Comparison of ENCODE assay signal across 8 cellular contexts in the genomic region with DNA sequence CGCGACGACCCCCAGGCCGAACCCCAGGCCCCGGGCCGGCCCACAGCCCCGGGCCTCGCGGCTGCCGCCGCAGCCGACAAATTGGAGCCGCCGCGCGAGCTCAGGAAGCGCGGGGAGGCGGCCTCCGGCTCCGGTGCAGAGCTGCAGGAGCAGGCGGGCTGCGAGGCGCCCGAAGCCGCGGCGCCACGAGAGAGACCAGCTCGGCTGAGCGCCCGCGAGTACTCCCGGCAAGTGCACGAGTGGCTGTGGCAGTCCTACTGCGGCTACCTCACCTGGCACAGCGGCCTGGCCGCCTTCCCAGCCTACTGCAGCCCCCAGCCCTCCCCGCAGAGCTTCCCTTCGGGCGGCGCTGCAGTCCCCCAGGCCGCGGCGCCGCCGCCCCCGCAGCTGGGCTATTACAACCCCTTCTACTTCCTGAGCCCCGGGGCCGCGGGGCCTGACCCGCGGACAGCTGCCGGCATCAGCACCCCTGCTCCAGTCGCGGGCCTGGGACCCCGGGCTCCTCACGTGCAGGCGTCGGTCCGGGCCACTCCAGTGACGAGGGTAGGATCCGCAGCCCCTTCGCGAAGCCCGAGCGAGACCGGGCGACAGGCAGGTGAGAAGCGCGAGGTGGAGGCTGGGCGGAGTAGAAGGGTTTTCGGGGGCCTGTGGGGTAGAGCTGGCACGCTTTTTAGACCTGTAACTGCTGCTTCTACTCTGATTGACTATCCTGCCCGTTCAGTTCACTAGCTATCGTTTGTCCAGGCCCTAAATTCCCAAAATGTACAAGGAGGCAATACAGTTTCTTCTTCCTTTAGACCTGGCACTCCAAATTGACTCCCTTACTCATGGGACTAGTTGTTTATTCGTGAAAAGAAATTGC. TPM values are rescaled to one million over a fixed set of nuclear protein-coding genes. Genes with fewer than 3 reads are reported as not detected.
DNase-seq lines count a peak whose midpoint lies in the region; ATAC-seq and TF ChIP-seq lines count a peak whose summit lies in the region.

No MANE protein-coding gene starts in this region.

- H3K27ac ChIP-seq in endodermal cell (ENCODE audit: low read depth, low read length) = peak overlapping the region; percentile 62

- peaks cover 11% of the 10 kb centered on the region for H3K36me3 Mint-ChIP-seq in endodermal cell (ENCODE audit: low read depth)
- H3K36me3 Mint-ChIP-seq in stimulated activated naive CD8-positive, alpha-beta T cell treated with anti-CD3 and anti-CD28 coated beads, Interleukin-15, Interleukin-2, amounts not matched to agents 100 ng/mL and 50 ng/mL, for 24 hours (ENCODE audit: low read depth) = peaks cover 4% of the 10 kb centered on the region

- H3K9me3 ChIP-seq in endodermal cell (ENCODE audit: control insufficient read depth, low read length) = no peaks in the 10 kb centered on the region
- H3K9me3 ChIP-seq in mononuclear cell (ENCODE audit: low read depth, low read length) = no peaks in the 10 kb centered on the region

- no peaks in the 10 kb centered on the region for H3K4me1 ChIP-seq in endodermal cell (ENCODE audit: control insufficient read depth, insufficient read depth, low read length)
- peaks cover 37% of the 10 kb centered on the region for H3K4me1 ChIP-seq in mononuclear cell (ENCODE audit: insufficient read depth, low read length)

- ATAC-seq in HG02798 (IDR thresholded peaks at IDR 0.05; ENCODE audit: poor library complexity, unreplicated experiment) = peak; percentile 58

- H3K36me3 ChIP-seq in endodermal cell (ENCODE audit: control insufficient read depth, insufficient read depth, low read length) = peaks cover 29% of the 10 kb centered on the region

- H3K27me3 Mint-ChIP-seq in endodermal cell (ENCODE audit: insufficient read depth) = no peaks in the 10 kb centered on the region
- H3K27me3 Mint-ChIP-seq in stimulated activated naive CD8-positive, alpha-beta T cell treated with anti-CD3 and anti-CD28 coated beads, Interleukin-15, Interleukin-2, amounts not matched to agents 100 ng/mL and 50 ng/mL, for 24 hours = no peaks in the 10 kb centered on the region

- peak overlapping the region; percentile 80 for H3K27ac Mint-ChIP-seq in endodermal cell
- peak overlapping the region; percentile 79 for H3K27ac Mint-ChIP-seq in stimulated activated naive CD8-positive, alpha-beta T cell treated with anti-CD3 and anti-CD28 coated beads, Interleukin-15, Interleukin-2, amounts not matched to agents 100 ng/mL and 50 ng/mL, for 24 hours

- peaks cover 9% of the 10 kb centered on the region for H3K4me1 Mint-ChIP-seq in endodermal cell
- H3K4me1 Mint-ChIP-seq in stimulated activated naive CD8-positive, alpha-beta T cell treated with anti-CD3 and anti-CD28 coated beads, Interleukin-15, Interleukin-2, amounts not matched to agents 100 ng/mL and 50 ng/mL, for 24 hours (ENCODE audit: low read depth) = peaks cover 36% of the 10 kb centered on the region

- peak overlapping the region; percentile 81 for H3K9ac ChIP-seq in endodermal cell (ENCODE audit: extremely low read depth, low read length, poor library complexity, severe bottlenecking)

- H3K4me3 ChIP-seq in endodermal cell (ENCODE audit: low read length) (peak overlapping the region; percentile 96), mononuclear cell (ENCODE audit: low read length) (peak overlapping the region; percentile 85)

- TF ChIP-seq CTCF in endodermal cell (conservative IDR thresholded peaks at IDR 0.05) = no peak

- no peaks in the 10 kb centered on the region for H3K9me3 Mint-ChIP-seq in endodermal cell
- no peaks in the 10 kb centered on the region for H3K9me3 Mint-ChIP-seq in stimulated activated naive CD8-positive, alpha-beta T cell treated with anti-CD3 and anti-CD28 coated beads, Interleukin-15, Interleukin-2, amounts not matched to agents 100 ng/mL and 50 ng/mL, for 24 hours

- H3K4me3 Mint-ChIP-seq in endodermal cell = peak overlapping the region; percentile 68
- H3K4me3 Mint-ChIP-seq in stimulated activated naive CD8-positive, alpha-beta T cell treated with anti-CD3 and anti-CD28 coated beads, Interleukin-15, Interleukin-2, amounts not matched to agents 100 ng/mL and 50 ng/mL, for 24 hours = peak overlapping the region; percentile 85

- WGBS in endodermal cell (ENCODE audit: insufficient coverage in 1 of 2, insufficient read length in 1 of 2), 2 experiments = 0 to 1% methylated on average over 6 to 77 of the region's 77 CpGs

- H3K27me3 ChIP-seq in endodermal cell (ENCODE audit: control insufficient read depth, insufficient read depth, low read length, poor library complexity, severe bottlenecking) (no peaks in the 10 kb centered on the region), mononuclear cell (ENCODE audit: insufficient read depth, low read length) (no peaks in the 10 kb centered on the region)

- peak; percentile 25 to 62 for DNase-seq in NCI-H2081 (lab: John Stamatoyannopoulos, UW)
- DNase-seq in NCI-H2081 treated with DMSO at 0.1 percent for 48 hours (lab: John Stamatoyannopoulos, UW) = no peak
- peak; percentile 45 for DNase-seq in NCI-H2171 treated with DMSO at 0.1 percent for 48 hours (lab: John Stamatoyannopoulos, UW)
- DNase-seq in activated CD8-positive, alpha-beta memory T cell treated with anti-CD3 and anti-CD28 coated beads, Interleukin-2, amount 50 U/mL, for 1 hour (ENCODE audit: extremely low read depth) = peak; percentile 10
- peak; percentile 84 for DNase-seq in endodermal cell

RNA-seq across cellular contexts. Expression of a gene that starts 0.7 kb away (rescaled TPM):
- total RNA-seq in endodermal cell = 10 to 100 TPM; 10.4 to 12.1 TPM
- 18.1 TPM for polyA plus RNA-seq in endodermal cell (2013, experiment 1 of 2)
- polyA plus RNA-seq in endodermal cell (2013, experiment 2 of 2) = 15.4 TPM
- 25.7 TPM for total RNA-seq in mononuclear cell
